Comparison of ENCODE assay signal across 14 cellular contexts in the genomic region with DNA sequence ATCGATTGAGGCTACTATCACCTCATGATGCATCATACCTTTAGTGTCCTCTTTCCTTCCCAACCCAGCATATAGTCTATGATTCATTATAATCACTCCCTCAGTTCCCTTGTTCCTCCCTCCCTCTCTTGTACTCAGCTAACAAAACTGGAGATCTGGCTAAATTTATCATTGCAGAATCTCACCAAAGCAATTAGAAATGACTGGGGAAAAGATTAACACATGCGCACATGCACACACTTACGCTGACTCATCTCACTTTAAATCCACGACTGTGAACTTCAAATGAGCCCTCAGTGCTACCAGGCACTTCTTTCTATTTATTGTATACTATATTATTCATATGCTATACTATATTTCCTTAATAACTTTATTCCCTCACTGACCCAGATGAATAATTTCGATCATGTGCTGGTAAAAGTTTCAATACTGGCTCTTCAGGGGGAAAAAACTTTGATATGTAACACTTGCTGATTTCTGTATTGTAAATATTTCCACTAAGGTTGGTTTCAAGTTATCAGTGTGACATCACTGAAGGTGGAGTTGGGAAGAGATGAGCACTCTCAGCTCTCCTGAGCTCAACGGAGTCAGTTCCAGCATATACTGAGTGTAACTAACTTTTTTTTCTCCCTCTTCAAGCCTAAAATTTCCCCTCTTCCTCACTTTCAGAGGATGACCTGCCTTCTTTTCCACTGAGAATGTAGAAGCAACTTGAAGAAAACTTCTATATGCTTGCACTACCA.
DNase-seq lines count a peak whose midpoint lies in the region; ATAC-seq and TF ChIP-seq lines count a peak whose summit lies in the region.
"Had no signal": no experiment of that assay in that cellular context is flagged by ENCODE, and none has a peak within 500 bp of the region (broad histone marks: within the 10 kb centered on the region; RNA-seq: fewer than 3 reads in every experiment).

No MANE protein-coding gene starts in this region.

- H3K4me3 Mint-ChIP-seq in activated naive CD4-positive, alpha-beta T cell treated with anti-CD3 and anti-CD28 coated beads, Interleukin-2, amount 50 U/mL, for 24 hours = no peak overlapping the region
- H3K4me3 Mint-ChIP-seq in HFFc6 = no peak overlapping the region
- no peak overlapping the region for H3K4me3 Mint-ChIP-seq in activated T-helper 2 cell treated with anti-CD3 and anti-CD28 coated beads, Interferon-gamma antibody, Interleukin-2, Interleukin-4, amounts not matched to agents 10 μg/mL and 5 μg/mL and 100 μg/mL, durations not matched to agents 14 hours and 24 hours and 36 hours (ENCODE audit: low read depth)
- H3K4me3 Mint-ChIP-seq in stimulated activated effector memory CD8-positive, alpha-beta T cell treated with anti-CD3 and anti-CD28 coated beads, Interleukin-12 subunit alpha, Interleukin-12 subunit beta, amount 100 ng/mL, for 72 hours = no peak overlapping the region

- TF ChIP-seq CTCF in HFFc6 (IDR thresholded peaks at IDR 0.05) = no peak
- no peak for TF ChIP-seq CTCF in tibial artery (IDR thresholded peaks at IDR 0.05)

- no peak overlapping the region for H3K4me3 ChIP-seq in tibial artery
- H3K4me3 ChIP-seq: coronary artery, heart right ventricle had no signal

- H3K9me3 Mint-ChIP-seq in activated naive CD4-positive, alpha-beta T cell treated with anti-CD3 and anti-CD28 coated beads, Interleukin-2, amount 50 U/mL, for 24 hours = no peaks in the 10 kb centered on the region
- H3K9me3 Mint-ChIP-seq in HFFc6 = no peaks in the 10 kb centered on the region; the same call in 1 of the 2 replicates
- peaks cover 11% of the 10 kb centered on the region for H3K9me3 Mint-ChIP-seq in activated T-helper 2 cell treated with anti-CD3 and anti-CD28 coated beads, Interferon-gamma antibody, Interleukin-2, Interleukin-4, amounts not matched to agents 10 μg/mL and 5 μg/mL and 100 μg/mL, durations not matched to agents 14 hours and 24 hours and 36 hours
- H3K9me3 Mint-ChIP-seq in stimulated activated effector memory CD8-positive, alpha-beta T cell treated with anti-CD3 and anti-CD28 coated beads, Interleukin-12 subunit alpha, Interleukin-12 subunit beta, amount 100 ng/mL, for 72 hours = peaks cover 3% of the 10 kb centered on the region

- no peaks in the 10 kb centered on the region for H3K36me3 ChIP-seq in tibial artery
- H3K36me3 ChIP-seq: heart right ventricle had no signal

- H3K4me1 ChIP-seq in tibial artery = no peaks in the 10 kb centered on the region
- H3K4me1 ChIP-seq: heart right ventricle had no signal

- no peaks in the 10 kb centered on the region for H3K27me3 Mint-ChIP-seq in activated naive CD4-positive, alpha-beta T cell treated with anti-CD3 and anti-CD28 coated beads, Interleukin-2, amount 50 U/mL, for 24 hours
- H3K27me3 Mint-ChIP-seq in HFFc6 (ENCODE audit: insufficient read depth) = no peaks in the 10 kb centered on the region
- no peaks in the 10 kb centered on the region for H3K27me3 Mint-ChIP-seq in activated T-helper 2 cell treated with anti-CD3 and anti-CD28 coated beads, Interferon-gamma antibody, Interleukin-2, Interleukin-4, amounts not matched to agents 10 μg/mL and 5 μg/mL and 100 μg/mL, durations not matched to agents 14 hours and 24 hours and 36 hours (ENCODE audit: low read depth)

- H3K4me1 Mint-ChIP-seq in activated naive CD4-positive, alpha-beta T cell treated with anti-CD3 and anti-CD28 coated beads, Interleukin-2, amount 50 U/mL, for 24 hours = peaks cover 4% of the 10 kb centered on the region
- H3K4me1 Mint-ChIP-seq in HFFc6 (ENCODE audit: low read depth) = peaks cover 7% of the 10 kb centered on the region; the same call in 1 of the 2 replicates
- peaks cover 13% of the 10 kb centered on the region for H3K4me1 Mint-ChIP-seq in activated T-helper 2 cell treated with anti-CD3 and anti-CD28 coated beads, Interferon-gamma antibody, Interleukin-2, Interleukin-4, amounts not matched to agents 10 μg/mL and 5 μg/mL and 100 μg/mL, durations not matched to agents 14 hours and 24 hours and 36 hours (ENCODE audit: low read depth)
- peaks cover 6% of the 10 kb centered on the region for H3K4me1 Mint-ChIP-seq in stimulated activated effector memory CD8-positive, alpha-beta T cell treated with anti-CD3 and anti-CD28 coated beads, Interleukin-12 subunit alpha, Interleukin-12 subunit beta, amount 100 ng/mL, for 72 hours

- DNase-seq in activated naive CD4-positive, alpha-beta T cell treated with anti-CD3 and anti-CD28 coated beads, Interleukin-2, amount 50 U/mL, for 16 hours = no peak
- peak; percentile 78 for DNase-seq in HFFc6
- DNase-seq in activated T-helper 2 cell treated with anti-CD3 and anti-CD28 coated beads, Interferon-gamma antibody, Interleukin-2, Interleukin-4, amounts not matched to agents 10 μg/mL and 5 μg/mL and 100 μg/mL, durations not matched to agents 14 hours and 24 hours and 36 hours (ENCODE audit: low spot score) = no peak
- DNase-seq in stimulated activated effector memory CD8-positive, alpha-beta T cell treated with anti-CD3 and anti-CD28 coated beads, Interleukin-12 subunit alpha, Interleukin-12 subunit beta, amount 100 ng/mL, for 72 hours (ENCODE audit: low spot score in 2 of 2) = no peak
- no peak for DNase-seq in tibial artery
- DNase-seq in sciatic nerve (ENCODE audit: low spot score) = no peak
- DNase-seq in NCI-H82 treated with DMSO at 0.1 percent for 48 hours (lab: John Stamatoyannopoulos, UW; ENCODE audit: unreplicated experiment) = no peak
- DNase-seq: activated gamma-delta T cell treated with Interleukin-2 at 50 U/mL for 16 hours, heart right ventricle, KG1, NCI-H2029 treated with DMSO at 0.1 percent for 48 hours, trophoblast cell had no signal

- no peaks in the 10 kb centered on the region for H3K27me3 ChIP-seq in tibial artery
- H3K27me3 ChIP-seq: heart right ventricle had no signal

- peaks cover 1% of the 10 kb centered on the region for H3K36me3 Mint-ChIP-seq in activated naive CD4-positive, alpha-beta T cell treated with anti-CD3 and anti-CD28 coated beads, Interleukin-2, amount 50 U/mL, for 24 hours
- H3K36me3 Mint-ChIP-seq in HFFc6 (ENCODE audit: low read depth) = no peaks in the 10 kb centered on the region
- peaks cover 5% of the 10 kb centered on the region for H3K36me3 Mint-ChIP-seq in activated T-helper 2 cell treated with anti-CD3 and anti-CD28 coated beads, Interferon-gamma antibody, Interleukin-2, Interleukin-4, amounts not matched to agents 10 μg/mL and 5 μg/mL and 100 μg/mL, durations not matched to agents 14 hours and 24 hours and 36 hours (ENCODE audit: low read depth)
- H3K36me3 Mint-ChIP-seq in stimulated activated effector memory CD8-positive, alpha-beta T cell treated with anti-CD3 and anti-CD28 coated beads, Interleukin-12 subunit alpha, Interleukin-12 subunit beta, amount 100 ng/mL, for 72 hours = no peaks in the 10 kb centered on the region

- ATAC-seq in stimulated activated effector memory CD8-positive, alpha-beta T cell treated with anti-CD3 and anti-CD28 coated beads, Interleukin-12 subunit alpha, Interleukin-12 subunit beta, amount 100 ng/mL, for 72 hours = peak; percentile 79
- ATAC-seq in sciatic nerve = no peak

- no peaks in the 10 kb centered on the region for H3K9me3 ChIP-seq in tibial artery
- H3K9me3 ChIP-seq: heart right ventricle had no signal

- no peak overlapping the region for H3K27ac ChIP-seq in tibial artery
- H3K27ac ChIP-seq: coronary artery, heart right ventricle had no signal

- peak overlapping the region; percentile 77 for H3K27ac Mint-ChIP-seq in activated naive CD4-positive, alpha-beta T cell treated with anti-CD3 and anti-CD28 coated beads, Interleukin-2, amount 50 U/mL, for 24 hours
- H3K27ac Mint-ChIP-seq in HFFc6 = peak overlapping the region; percentile 24; the same call in 1 of the 2 replicates
- peak overlapping the region; percentile 5 for H3K27ac Mint-ChIP-seq in activated T-helper 2 cell treated with anti-CD3 and anti-CD28 coated beads, Interferon-gamma antibody, Interleukin-2, Interleukin-4, amounts not matched to agents 10 μg/mL and 5 μg/mL and 100 μg/mL, durations not matched to agents 14 hours and 24 hours and 36 hours
- no peak overlapping the region for H3K27ac Mint-ChIP-seq in stimulated activated effector memory CD8-positive, alpha-beta T cell treated with anti-CD3 and anti-CD28 coated beads, Interleukin-12 subunit alpha, Interleukin-12 subunit beta, amount 100 ng/mL, for 72 hours

- intact Hi-C loops in activated T-helper 2 cell treated with anti-CD3 and anti-CD28 coated beads, Interferon-gamma antibody, Interleukin-2, Interleukin-4, amounts not matched to agents 10 μg/mL and 5 μg/mL and 100 μg/mL, durations not matched to agents 14 hours and 24 hours and 36 hours (cut with micrococcal nuclease) = loop anchor here (1.0 to 10.0 kb wide), 4 partner anchors 99 to 383 kb away; no protein-coding TSS in a partner anchor
- intact Hi-C loops in tibial artery (cut with DNase I; ENCODE audit: low total_unique reads) (no loop called here), sciatic nerve (cut with DNase I) (no loop called here)
